Comparison of ENCODE assay signal across 9 cellular contexts in genomic region chr11:85277693-85278092, GRCh38.
"Had no signal": no experiment of that assay in that cellular context is flagged by ENCODE, and none has a peak within 500 bp of the region (broad histone marks: within the 10 kb centered on the region; RNA-seq: fewer than 3 reads in every experiment).

No MANE protein-coding gene starts in this region.

- H3K36me3 ChIP-seq: HAP-1 had no signal

- H3K9ac ChIP-seq: GM23248 had no signal

- H3K4me3 ChIP-seq: GM23248, GM23338, HAP-1 had no signal

- H3K4me2 ChIP-seq: GM23338 had no signal

- H2AFZ ChIP-seq: GM23248, GM23338 had no signal

- H3K9me3 ChIP-seq: HAP-1 had no signal

- DNase-seq: GM23248, GOT3, H7, H9, HCEC 1CT, HFFc6 had no signal

- ATAC-seq: GM23338, HCT116 had no signal

- H3K27ac ChIP-seq: GM23248 had no signal
